Comparison of ENCODE assay signal across 8 cellular contexts in the genomic region with DNA sequence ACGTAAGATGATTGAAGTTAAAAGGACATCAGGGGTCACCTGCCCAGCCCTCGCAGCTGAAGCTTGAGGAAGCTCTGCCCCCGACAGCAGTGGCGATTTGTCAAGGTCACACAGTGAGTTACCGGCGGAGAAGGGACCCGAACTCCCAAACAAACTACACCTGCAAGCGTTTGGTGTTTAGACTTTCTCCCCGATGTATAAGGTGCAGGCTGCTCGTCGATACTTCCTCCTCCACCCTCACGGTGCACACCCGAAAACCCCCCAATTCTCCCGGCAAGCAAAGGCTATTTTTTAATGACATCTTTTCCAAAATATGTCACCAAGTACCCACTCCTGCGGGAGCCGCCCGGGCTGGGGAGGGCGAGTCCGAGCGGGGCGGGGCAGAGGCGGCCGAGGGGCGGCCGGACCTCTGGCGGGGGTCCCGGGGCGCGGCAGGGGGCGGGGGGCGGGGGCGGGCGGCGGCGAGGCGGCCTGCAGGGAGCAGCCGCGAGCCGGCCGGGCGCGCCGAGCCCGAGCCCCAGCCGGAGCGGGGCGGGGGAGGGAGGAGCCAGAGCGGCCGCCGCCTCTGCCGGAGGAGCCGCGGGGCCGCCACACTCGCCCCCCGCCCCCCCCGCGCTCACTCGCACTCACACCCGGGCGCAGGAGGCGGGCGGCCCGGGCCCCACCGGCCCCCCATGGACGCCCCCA. TPM values are rescaled to one million over a fixed set of nuclear protein-coding genes. Genes with fewer than 3 reads are reported as not detected.
A peak's percentile ranks its signal among the peaks of the same experiment; 100 is the strongest.
DNase-seq lines count a peak whose midpoint lies in the region; ATAC-seq and TF ChIP-seq lines count a peak whose summit lies in the region.

A gene with protein sequence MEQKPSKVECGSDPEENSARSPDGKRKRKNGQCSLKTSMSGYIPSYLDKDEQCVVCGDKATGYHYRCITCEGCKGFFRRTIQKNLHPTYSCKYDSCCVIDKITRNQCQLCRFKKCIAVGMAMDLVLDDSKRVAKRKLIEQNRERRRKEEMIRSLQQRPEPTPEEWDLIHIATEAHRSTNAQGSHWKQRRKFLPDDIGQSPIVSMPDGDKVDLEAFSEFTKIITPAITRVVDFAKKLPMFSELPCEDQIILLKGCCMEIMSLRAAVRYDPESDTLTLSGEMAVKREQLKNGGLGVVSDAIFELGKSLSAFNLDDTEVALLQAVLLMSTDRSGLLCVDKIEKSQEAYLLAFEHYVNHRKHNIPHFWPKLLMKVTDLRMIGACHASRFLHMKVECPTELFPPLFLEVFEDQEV (plus strand): TSS at position 619 of the 687 bp plus-strand sequence. CDS start 11,524 bp downstream, outside the sequence.

- peaks cover 18% of the 10 kb centered on the region for H3K27me3 Mint-ChIP-seq in nephron (ENCODE audit: low read depth)

- no peaks in the 10 kb centered on the region for H3K27me3 ChIP-seq in Panc1 (ENCODE audit: control insufficient read depth, insufficient read depth, low read length)

- peak within 1 kb of the TSS; percentile 90 to 92 (median 92) for H3K27ac Mint-ChIP-seq in nephron

- H3K36me3 ChIP-seq in Panc1 (ENCODE audit: control insufficient read depth, insufficient read depth, low read length), result no peaks in the 10 kb centered on the region

- peaks cover 64% of the 10 kb centered on the region for H3K4me1 Mint-ChIP-seq in nephron

- peak; percentile 78; the same call in 1 of the 2 replicates for TF ChIP-seq CTCF in Panc1 (IDR thresholded peaks at IDR 0.05)
- TF ChIP-seq CTCF in foreskin fibroblast (IDR thresholded peaks at IDR 0.05; ENCODE audit: low read depth, low read length), result no peak
- no peak for TF ChIP-seq CTCF in nephron (IDR thresholded peaks at IDR 0.05; ENCODE audit: unreplicated experiment in 3 of 3)

- peak within 1 kb of the TSS; percentile 82 to 91 (median 91) for H3K4me3 Mint-ChIP-seq in nephron

- DNase-seq in DMS 273 (lab: John Stamatoyannopoulos, UW; ENCODE audit: unreplicated experiment), result peak; percentile 87
- DNase-seq in DMS 273 treated with DMSO at 0.1 percent for 48 hours (lab: John Stamatoyannopoulos, UW), result no peak
- DNase-seq in Panc1 (ENCODE audit: low read depth, low spot score), result no peak
- peak; percentile 69 for DNase-seq in activated gamma-delta T cell treated with Interleukin-2 at 50 U/mL for 16 hours
- peak; percentile 51 to 86 for DNase-seq in foreskin fibroblast

- H3K27ac ChIP-seq in Panc1 (ENCODE audit: low read length) (peak within 1 kb of the TSS; percentile 41; the same call in 1 of the 2 replicates), temporal lobe (ENCODE audit: low read depth, low read length) (peak within 1 kb of the TSS; percentile 100)

- peaks cover 26% of the 10 kb centered on the region for H3K4me1 ChIP-seq in Panc1 (ENCODE audit: control insufficient read depth, insufficient read depth, low read length)

- ATAC-seq in HG03097 (IDR thresholded peaks at IDR 0.05; ENCODE audit: low FRiP score, unreplicated experiment), result peak; percentile 33
- ATAC-seq in Panc1, result peak; percentile 87

- H3K9me3 Mint-ChIP-seq in nephron, result no peaks in the 10 kb centered on the region

- intact Hi-C loops in Panc1 (cut with micrococcal nuclease; ENCODE audit: unreplicated experiment), result no loop called here

- H3K36me3 Mint-ChIP-seq in nephron (ENCODE audit: low read depth), result no peaks in the 10 kb centered on the region

- in situ Hi-C loops in Panc1 (cut with HindIII; ENCODE audit: low pct_unique_long_range_greater_than_20kb, low sequenced_read_pairs), result no loop called here

- BruUV-seq in Panc1 (replicated peaks; lab: Mats Ljungman, UMichigan), result no TSS peak

- POLR2A ChIA-PET in Panc1 (lab: Charles Lee), result interaction anchor here (0.5 kb wide), 1 partner anchor 8 kb away, joined by 3 read pairs; the partner anchor contains the start of gene MED24

- H3K9me3 ChIP-seq in Panc1 (ENCODE audit: control insufficient read depth, insufficient read depth, low read depth, low read length), result no peaks in the 10 kb centered on the region

- CTCF ChIA-PET in Panc1 (lab: Charles Lee), result interaction anchor here (0.6 to 0.7 kb wide), 2 partner anchors 30 to 35 kb away, joined by 3 read pairs; no protein-coding TSS in a partner anchor

- peak within 1 kb of the TSS; percentile 67 to 84 for H3K4me3 ChIP-seq in Panc1 (ENCODE audit: low read depth in 2 of 2, low read length in 2 of 2)
- H3K4me3 ChIP-seq in foreskin fibroblast (ENCODE audit: low read depth in 1 of 2, low read length in 2 of 2), result peak within 1 kb of the TSS; percentile 92 to 96

RNA-seq across cellular contexts. Expression of the gene that starts here (rescaled TPM):
- total RNA-seq in Panc1 (2021; ENCODE audit: unreplicated experiment) (11.7 TPM), temporal lobe (109 TPM)
- polyA plus RNA-seq in Panc1 (2012; ENCODE audit: insufficient read length), result 13.6 TPM

Comparison
In these comparisons a context has a peak if more than half of its experiments do, and no peak if none do; other contexts are left out.
1. DNase-seq: peak in DMS 273 (single experiment), activated gamma-delta T cell treated with Interleukin-2 at 50 U/mL for 16 hours (single experiment) and foreskin fibroblast (2 of 2); none in DMS 273 treated with DMSO at 0.1 percent for 48 hours (single experiment) and Panc1 (single experiment).